In the genomic region with DNA sequence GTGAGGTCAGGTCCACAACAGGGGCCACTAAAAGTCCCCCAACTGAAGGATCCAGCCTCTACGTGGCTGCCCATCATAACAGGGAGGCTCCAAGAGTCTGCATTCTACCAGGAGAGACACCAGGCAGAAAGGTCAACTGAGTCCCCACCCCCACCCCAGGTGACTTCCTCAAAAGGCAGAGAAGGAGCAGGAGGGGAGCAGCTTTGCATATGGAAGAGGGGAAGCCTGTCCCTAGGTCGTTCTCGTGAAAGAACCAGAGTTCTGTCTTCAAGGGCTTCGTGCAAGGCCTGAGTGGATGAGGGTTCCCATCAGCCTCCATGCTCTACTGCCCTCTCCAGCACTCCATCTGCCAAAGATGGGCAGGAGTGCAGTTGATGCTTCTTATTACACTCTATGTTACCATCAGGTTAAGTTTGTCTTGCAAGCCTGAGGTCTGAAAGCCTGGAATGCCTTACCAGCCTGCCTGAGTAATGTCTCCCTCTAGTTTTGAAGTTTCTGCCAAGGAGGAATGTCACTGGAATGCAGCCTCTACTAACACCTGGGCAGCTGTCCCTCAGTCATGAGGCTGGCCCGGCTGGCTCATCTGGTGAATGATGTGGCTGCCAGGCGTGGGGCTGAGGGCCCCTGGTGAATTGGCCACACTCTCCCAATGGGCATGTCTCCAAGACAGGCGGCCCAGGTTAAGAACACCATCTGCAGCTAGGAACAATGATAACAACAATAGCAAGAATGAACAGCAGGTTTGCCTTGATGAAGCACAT, we compare ENCODE assay signal across 12 cellular contexts. TPM values are rescaled to one million over a fixed set of nuclear protein-coding genes. Genes with fewer than 3 reads are reported as not detected.
DNase-seq lines count a peak whose midpoint lies in the region; ATAC-seq, FAIRE-seq and TF ChIP-seq lines count a peak whose summit lies in the region.
"Had no signal": no experiment of that assay in that cellular context is flagged by ENCODE, and none has a peak within 500 bp of the region (broad histone marks: within the 10 kb centered on the region; RNA-seq: fewer than 3 reads in every experiment).

No MANE protein-coding gene starts in this region.

- no peak overlapping the region for H3K9ac ChIP-seq in keratinocyte (ENCODE audit: control insufficient read depth, extremely low read depth, insufficient read depth, low read length)

- H3K9me3 ChIP-seq in T-helper 17 cell (ENCODE audit: control insufficient read depth, low read length, poor library complexity, severe bottlenecking) (no peaks in the 10 kb centered on the region), keratinocyte (ENCODE audit: control insufficient read depth, low read depth, low read length) (no peaks in the 10 kb centered on the region), WERI-Rb-1 (ENCODE audit: severe bottlenecking) (no peaks in the 10 kb centered on the region)
- H3K9me3 ChIP-seq: spleen had no signal

- FAIRE-seq in keratinocyte (lab: Jason Lieb, UNC) = peak; percentile 48

- H3K27ac ChIP-seq in keratinocyte (ENCODE audit: control insufficient read depth, insufficient read depth, low read length) = no peak overlapping the region
- H3K27ac ChIP-seq in WERI-Rb-1 = no peak overlapping the region

- peaks cover 49% of the 10 kb centered on the region for H3K4me1 Mint-ChIP-seq in T-helper 17 cell

- H3K4me3 ChIP-seq in AG09309 (ENCODE audit: control insufficient read depth, low read depth, low read length) = no peak overlapping the region
- H3K4me3 ChIP-seq in H7 (ENCODE audit: insufficient read depth, low read depth, low read length) = no peak overlapping the region
- no peak overlapping the region for H3K4me3 ChIP-seq in keratinocyte (ENCODE audit: control insufficient read depth in 2 of 3, extremely low read depth in 1 of 3, insufficient read depth in 2 of 3, low read depth in 1 of 3, low read length in 3 of 3)
- no peak overlapping the region for H3K4me3 ChIP-seq in WERI-Rb-1 (ENCODE audit: low read depth, low read length)
- H3K4me3 ChIP-seq: spleen had no signal

- TF ChIP-seq CTCF in AG09309 (IDR thresholded peaks at IDR 0.05; ENCODE audit: control insufficient read depth, insufficient read depth, low read depth, low read length, missing control alignments) (peak; percentile 12), keratinocyte (optimal IDR thresholded peaks at IDR 0.05 in 1 of 3, IDR thresholded peaks at IDR 0.05 in 1 of 3, conservative IDR thresholded peaks at IDR 0.05 in 1 of 3; ENCODE audit: extremely low read depth in 1 of 3, insufficient read depth in 2 of 3, low read length in 3 of 3) (peak; percentile 13 to 62 (median 28)), WERI-Rb-1 (IDR thresholded peaks at IDR 0.05; ENCODE audit: low read depth, low read length) (no peak)

- no peaks in the 10 kb centered on the region for H3K79me2 ChIP-seq in keratinocyte (ENCODE audit: control insufficient read depth, insufficient read depth, low read length)

- H3K36me3 Mint-ChIP-seq in T-helper 17 cell (ENCODE audit: low read depth) = peaks cover 5% of the 10 kb centered on the region

- dilution Hi-C loops in keratinocyte (cut with MboI; ENCODE audit: extremely low pct_ligation_motif_present, low sequenced_read_pairs) = no loop called here

- H3K9me1 ChIP-seq in keratinocyte (ENCODE audit: control insufficient read depth, extremely low read depth, insufficient read depth, low read length) = no peaks in the 10 kb centered on the region

- H3K4me3 Mint-ChIP-seq in T-helper 17 cell = peak overlapping the region; percentile 87
- H3K4me3 Mint-ChIP-seq: dendritic cell treated with granulocyte-macrophage colony-stimulating factor and Interleukin-4, amounts not matched to agents 40 ng/mL and 50 ng/mL, for 4 days had no signal

- H3K4me1 ChIP-seq in keratinocyte (ENCODE audit: control insufficient read depth, extremely low read depth, insufficient read depth, low read length) = peaks cover 41% of the 10 kb centered on the region

- H3K27me3 ChIP-seq in H7 (ENCODE audit: control insufficient read depth, insufficient read depth, low read length) (no peaks in the 10 kb centered on the region; the same call in 1 of the 2 replicates), keratinocyte (ENCODE audit: control insufficient read depth, extremely low read depth, insufficient read depth, low read length) (no peaks in the 10 kb centered on the region), WERI-Rb-1 (ENCODE audit: insufficient read depth, low read depth, severe bottlenecking) (no peaks in the 10 kb centered on the region)
- H3K27me3 ChIP-seq: spleen had no signal

- peak overlapping the region; percentile 99 for H3K27ac Mint-ChIP-seq in T-helper 17 cell

- H3K36me3 ChIP-seq in H7 (replicated peaks; ENCODE audit: control insufficient read depth, insufficient read depth, low read length) (no peaks in the 10 kb centered on the region), keratinocyte (ENCODE audit: control insufficient read depth in 2 of 2, extremely low read depth in 1 of 2, insufficient read depth in 2 of 2, low read length in 2 of 2) (no peaks in the 10 kb centered on the region), WERI-Rb-1 (no peaks in the 10 kb centered on the region)
- H3K36me3 ChIP-seq: spleen had no signal

- H4K20me1 ChIP-seq in keratinocyte (ENCODE audit: control insufficient read depth, extremely low read depth, insufficient read depth, low read length) = no peaks in the 10 kb centered on the region

- peaks cover 6% of the 10 kb centered on the region for H3K27me3 Mint-ChIP-seq in T-helper 17 cell

- ATAC-seq in T-helper 17 cell (no peak), GM19397 (IDR thresholded peaks at IDR 0.05; ENCODE audit: unreplicated experiment) (no peak)

- no peak overlapping the region for H2AFZ ChIP-seq in keratinocyte (ENCODE audit: control insufficient read depth, low read length)

- H3K4me2 ChIP-seq in keratinocyte (ENCODE audit: control insufficient read depth, extremely low read depth, insufficient read depth, low read depth, low read length) = no peak overlapping the region

- DNase-seq in AG09309 (ENCODE audit: low read depth) = no peak
- peak; percentile 72 for DNase-seq in H7
- DNase-seq in T-helper 17 cell = no peak
- DNase-seq in keratinocyte (ENCODE audit: low read depth, low spot score) = peak; percentile 88
- DNase-seq in NCI-H1105 treated with DMSO at 0.1 percent for 48 hours (lab: John Stamatoyannopoulos, UW) = no peak
- no peak for DNase-seq in WERI-Rb-1
- no peak for DNase-seq in DMS53 (lab: John Stamatoyannopoulos, UW)
- DNase-seq: activated CD8-positive, alpha-beta memory T cell treated with anti-CD3 and anti-CD28 coated beads, Interleukin-2, amount 50 U/mL, for 48 hours; NCI-H774; spleen had no signal

RNA-seq across cellular contexts. Expression of gene SMNDC1, which starts 54.3 kb away (rescaled TPM):
- 9.1 and 9.6 TPM in 2 replicates for total RNA-seq in H7 (2014; rRNA removed; shearing (Covaris generic))
- total RNA-seq in T-helper 17 cell = 10 to 100 TPM; 33.7 to 50.4 TPM
- 9.5 to 19.8 TPM (median 17.3 TPM) in 3 replicates for polyA plus RNA-seq in keratinocyte
- 83.1 TPM for polyA plus RNA-seq in keratinocyte (2011; ENCODE audit: low read depth)
- polyA plus RNA-seq in keratinocyte (2011; cell fraction: cytosol; rRNA removed) = 17.0 and 27.9 TPM in 2 replicates
- polyA plus RNA-seq in keratinocyte (2011; cell fraction: nucleus; rRNA removed) = 21.1 and 30.5 TPM in 2 replicates
- 21.5 and 34.8 TPM in 2 replicates for polyA plus RNA-seq in keratinocyte (2012; ENCODE audit: low replicate concordance)
- 1.8 to 8.0 TPM (median 2.8 TPM) in 3 replicates for polyA minus RNA-seq in keratinocyte
- 5.9 TPM for polyA minus RNA-seq in keratinocyte (2011; cell fraction: cytosol; rRNA and poly(A)+ RNA removed)
- polyA minus RNA-seq in keratinocyte (2011; cell fraction: nucleus; rRNA and poly(A)+ RNA removed) = 3.4 and 6.5 TPM in 2 replicates

Comparison
In these comparisons a context has a peak if more than half of its experiments do, and no peak if none do; other contexts are left out.
1. DNase-seq: peak in H7 (single experiment) and keratinocyte (single experiment); none in AG09309 (single experiment), T-helper 17 cell (0 of 3), NCI-H1105 treated with DMSO at 0.1 percent for 48 hours (single experiment), WERI-Rb-1 (single experiment) and DMS53 (single experiment).